In the genomic region with DNA sequence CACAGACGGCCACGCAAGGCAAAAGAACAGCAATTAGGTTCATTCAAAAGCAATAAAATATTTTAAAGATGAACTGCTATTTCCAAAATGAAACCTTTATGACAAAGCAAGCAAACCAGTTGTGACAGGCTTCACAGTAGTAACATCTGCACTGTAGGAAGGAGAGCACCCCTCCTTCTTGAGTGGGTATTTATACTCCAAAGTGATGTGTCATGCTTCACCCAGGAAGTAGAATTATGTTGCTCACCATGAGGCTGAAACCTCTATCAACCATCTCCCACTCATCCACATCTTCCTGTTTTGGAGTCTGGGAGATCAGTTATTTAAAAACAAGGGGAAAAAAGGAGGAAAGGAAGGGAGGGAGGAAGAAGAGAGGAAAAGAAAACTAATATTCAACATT, we compare ENCODE assay signal across 24 cellular contexts. TPM values are rescaled to one million over a fixed set of nuclear protein-coding genes. Genes with fewer than 3 reads are reported as not detected.
DNase-seq lines count a peak whose midpoint lies in the region; ATAC-seq, FAIRE-seq and TF ChIP-seq lines count a peak whose summit lies in the region.
"Had no signal": no experiment of that assay in that cellular context is flagged by ENCODE, and none has a peak within 500 bp of the region (broad histone marks: within the 10 kb centered on the region; RNA-seq: fewer than 3 reads in every experiment).

No MANE protein-coding gene starts in this region.

- H3K9me3 Mint-ChIP-seq in activated T-cell treated with anti-CD3 and anti-CD28 coated beads, Interleukin-2, amount 50 U/mL, for 4 hours: no peaks in the 10 kb centered on the region
- H3K9me3 Mint-ChIP-seq: activated CD4-positive, alpha-beta T cell treated with anti-CD3 and anti-CD28 coated beads, Interleukin-2, amount 10 ng/mL, durations not matched to agents 7 days and 5 days had no signal

- TF ChIP-seq POLR2A in gastrocnemius medialis (IDR thresholded peaks at IDR 0.05): no peak

- peak; percentile 65 to 67 for ATAC-seq in activated T-cell treated with anti-CD3 and anti-CD28 coated beads, Interleukin-2, amount 50 U/mL, for 4 hours
- no peak for ATAC-seq in GM21786 (IDR thresholded peaks at IDR 0.05; ENCODE audit: unreplicated experiment)
- no peak for ATAC-seq in gastrocnemius medialis
- ATAC-seq: foreskin keratinocyte had no signal

- no peaks in the 10 kb centered on the region for H3K27me3 ChIP-seq in MG63
- no peaks in the 10 kb centered on the region for H3K27me3 ChIP-seq in bronchial epithelial cell (ENCODE audit: control insufficient read depth, insufficient read depth, low read length)
- H3K27me3 ChIP-seq in gastrocnemius medialis: no peaks in the 10 kb centered on the region
- H3K27me3 ChIP-seq: cardiac muscle cell, foreskin keratinocyte had no signal

- no peak for TF ChIP-seq CTCF in bronchial epithelial cell (IDR thresholded peaks at IDR 0.05; ENCODE audit: insufficient read depth, low read length, severe bottlenecking)
- no peak for TF ChIP-seq CTCF in gastrocnemius medialis (IDR thresholded peaks at IDR 0.05 in 4 of 5, conservative IDR thresholded peaks at IDR 0.05 in 1 of 5)

- no peak for FAIRE-seq in bronchial epithelial cell (lab: Jason Lieb, UNC)
- FAIRE-seq: GM12892, urothelium cell line had no signal

- DNase-seq in activated T-cell treated with anti-CD3 and anti-CD28 coated beads, Interleukin-2, amount 50 U/mL, for 4 hours: no peak
- DNase-seq in activated T-cell treated with anti-CD3 and anti-CD28 coated beads for 4 hours: no peak
- DNase-seq in GF-D8 (lab: John Stamatoyannopoulos, UW): peak; percentile 54
- DNase-seq in MG63: peak; percentile 6
- peak; percentile 37 for DNase-seq in bronchial epithelial cell (ENCODE audit: low read depth)
- no peak for DNase-seq in gastrocnemius medialis
- DNase-seq in NCI-H748 (lab: John Stamatoyannopoulos, UW; ENCODE audit: unreplicated experiment): no peak
- DNase-seq: activated CD4-positive, alpha-beta T cell treated with anti-CD3 and anti-CD28 coated beads, Interleukin-2, amount 10 ng/mL, durations not matched to agents 7 days and 5 days; dorsolateral prefrontal cortex; GDM1; GM23248; NCI-H2107; NCI-H524 treated with DMSO at 0.1 percent for 48 hours; posterior cingulate gyrus; stimulated activated CD4-positive, alpha-beta T cell treated with anti-CD3 and anti-CD28 coated beads, Interleukin-1b, Interleukin-23, amount 100 ng/mL, for 48 hours; T-helper 9 cell had no signal

- no peaks in the 10 kb centered on the region for H3K36me3 ChIP-seq in MG63
- no peaks in the 10 kb centered on the region for H3K36me3 ChIP-seq in bronchial epithelial cell (ENCODE audit: control insufficient read depth, insufficient read depth, low read length)
- no peaks in the 10 kb centered on the region for H3K36me3 ChIP-seq in gastrocnemius medialis
- H3K36me3 ChIP-seq: cardiac muscle cell had no signal

- H3K4me1 Mint-ChIP-seq in activated T-cell treated with anti-CD3 and anti-CD28 coated beads, Interleukin-2, amount 50 U/mL, for 4 hours (ENCODE audit: low read depth): peaks cover 5% of the 10 kb centered on the region
- H3K4me1 Mint-ChIP-seq: nephron had no signal

- H3K27me3 Mint-ChIP-seq in activated T-cell treated with anti-CD3 and anti-CD28 coated beads, Interleukin-2, amount 50 U/mL, for 4 hours (ENCODE audit: low read depth): peaks cover 11% of the 10 kb centered on the region
- H3K27me3 Mint-ChIP-seq: activated CD4-positive, alpha-beta T cell treated with anti-CD3 and anti-CD28 coated beads, Interleukin-2, amount 10 ng/mL, durations not matched to agents 7 days and 5 days had no signal

- intact Hi-C loops in gastrocnemius medialis (cut with DNase I; ENCODE audit: low total_unique reads): no loop called here

- no peak overlapping the region for H3K4me3 ChIP-seq in MG63
- H3K4me3 ChIP-seq in bronchial epithelial cell (ENCODE audit: low read depth, low read length): no peak overlapping the region
- H3K4me3 ChIP-seq in gastrocnemius medialis: no peak overlapping the region
- H3K4me3 ChIP-seq: cardiac muscle cell, dorsolateral prefrontal cortex, GM23248 had no signal

- in situ Hi-C loops in gastrocnemius medialis (cut with MboI; ENCODE audit: low sequenced_read_pairs in 4 of 4): no loop called here

- H3K4me1 ChIP-seq in gastrocnemius medialis: no peaks in the 10 kb centered on the region
- H3K4me1 ChIP-seq: foreskin keratinocyte had no signal

- H3K36me3 Mint-ChIP-seq in activated T-cell treated with anti-CD3 and anti-CD28 coated beads, Interleukin-2, amount 50 U/mL, for 4 hours (ENCODE audit: insufficient read depth): no peaks in the 10 kb centered on the region

- H3K9me3 ChIP-seq in MG63 (no peaks in the 10 kb centered on the region), gastrocnemius medialis (no peaks in the 10 kb centered on the region)

- H3K27ac ChIP-seq in gastrocnemius medialis: no peak overlapping the region
- H3K27ac ChIP-seq: cardiac muscle cell, dorsolateral prefrontal cortex, epithelial cell of prostate, foreskin keratinocyte, GM23248 had no signal

- no peak overlapping the region for H3K4me3 Mint-ChIP-seq in activated T-cell treated with anti-CD3 and anti-CD28 coated beads, Interleukin-2, amount 50 U/mL, for 4 hours
- H3K4me3 Mint-ChIP-seq: activated CD4-positive, alpha-beta T cell treated with anti-CD3 and anti-CD28 coated beads, Interleukin-2, amount 10 ng/mL, durations not matched to agents 7 days and 5 days; nephron had no signal

RNA-seq across cellular contexts. Expression of a gene that starts 0.9 kb away (rescaled TPM):
- not detected for total RNA-seq in activated T-cell treated with anti-CD3 and anti-CD28 coated beads, Interleukin-2, amount 50 U/mL, for 4 hours
- total RNA-seq in MG63 (2014; rRNA removed; shearing (Covaris generic); ENCODE audit: low replicate concordance): not detected in 2 replicates
- total RNA-seq in bronchial epithelial cell (0.13 TPM in 1 of 2 replicates, not detected in the other), gastrocnemius medialis (not detected)
- total RNA-seq: activated CD4-positive, alpha-beta T cell treated with anti-CD3 and anti-CD28 coated beads, Interleukin-2, amount 10 ng/mL, durations not matched to agents 7 days and 5 days; cardiac muscle cell; foreskin keratinocyte; GM23248; kidney epithelial cell had no signal

RNA-seq across cellular contexts. Expression of a gene that starts 22.1 kb away (rescaled TPM):
- not detected for total RNA-seq in activated T-cell treated with anti-CD3 and anti-CD28 coated beads, Interleukin-2, amount 50 U/mL, for 4 hours
- total RNA-seq in MG63 (2014; rRNA removed; shearing (Covaris generic); ENCODE audit: low replicate concordance): not detected in 2 replicates
- total RNA-seq in bronchial epithelial cell (not detected in 2 replicates), gastrocnemius medialis (not detected)
- total RNA-seq: activated CD4-positive, alpha-beta T cell treated with anti-CD3 and anti-CD28 coated beads, Interleukin-2, amount 10 ng/mL, durations not matched to agents 7 days and 5 days; cardiac muscle cell; foreskin keratinocyte; GM23248; kidney epithelial cell had no signal

RNA-seq across cellular contexts. Expression of a gene that starts 34.0 kb away (rescaled TPM):
- total RNA-seq in activated T-cell treated with anti-CD3 and anti-CD28 coated beads, Interleukin-2, amount 50 U/mL, for 4 hours: not detected
- total RNA-seq in MG63 (2014; rRNA removed; shearing (Covaris generic); ENCODE audit: low replicate concordance): not detected in 2 replicates
- total RNA-seq in bronchial epithelial cell: not detected in 2 replicates
- total RNA-seq in gastrocnemius medialis: not detected
- total RNA-seq: activated CD4-positive, alpha-beta T cell treated with anti-CD3 and anti-CD28 coated beads, Interleukin-2, amount 10 ng/mL, durations not matched to agents 7 days and 5 days; cardiac muscle cell; foreskin keratinocyte; GM23248; kidney epithelial cell had no signal

RNA-seq across cellular contexts. Expression of a gene that starts 38.3 kb away (rescaled TPM):
- not detected for total RNA-seq in activated T-cell treated with anti-CD3 and anti-CD28 coated beads, Interleukin-2, amount 50 U/mL, for 4 hours
- not detected in 2 replicates for total RNA-seq in MG63 (2014; rRNA removed; shearing (Covaris generic); ENCODE audit: low replicate concordance)
- total RNA-seq in bronchial epithelial cell (not detected in 2 replicates), gastrocnemius medialis (not detected)
- total RNA-seq: activated CD4-positive, alpha-beta T cell treated with anti-CD3 and anti-CD28 coated beads, Interleukin-2, amount 10 ng/mL, durations not matched to agents 7 days and 5 days; cardiac muscle cell; foreskin keratinocyte; GM23248; kidney epithelial cell had no signal

RNA-seq across cellular contexts. Expression of a gene that starts 48.5 kb away (rescaled TPM):
- total RNA-seq in activated T-cell treated with anti-CD3 and anti-CD28 coated beads, Interleukin-2, amount 50 U/mL, for 4 hours: not detected
- total RNA-seq in MG63 (2014; rRNA removed; shearing (Covaris generic); ENCODE audit: low replicate concordance): not detected in 2 replicates
- total RNA-seq in bronchial epithelial cell: not detected in 2 replicates
- not detected for total RNA-seq in gastrocnemius medialis
- total RNA-seq: activated CD4-positive, alpha-beta T cell treated with anti-CD3 and anti-CD28 coated beads, Interleukin-2, amount 10 ng/mL, durations not matched to agents 7 days and 5 days; cardiac muscle cell; foreskin keratinocyte; GM23248; kidney epithelial cell had no signal

Comparison
In these comparisons a context has a peak if more than half of its experiments do, and no peak if none do; other contexts are left out.
1. ATAC-seq: peak in activated T-cell treated with anti-CD3 and anti-CD28 coated beads, Interleukin-2, amount 50 U/mL, for 4 hours (2 of 2); none in GM21786 (single experiment) and gastrocnemius medialis (0 of 2).
2. DNase-seq: peak in GF-D8 (single experiment), MG63 (single experiment) and bronchial epithelial cell (single experiment); none in activated T-cell treated with anti-CD3 and anti-CD28 coated beads, Interleukin-2, amount 50 U/mL, for 4 hours (single experiment), activated T-cell treated with anti-CD3 and anti-CD28 coated beads for 4 hours (single experiment), gastrocnemius medialis (0 of 2) and NCI-H748 (single experiment).